Comparison of ENCODE assay signal across 9 cellular contexts in genomic region chr3:172106989-172107388, GRCh38.
A peak's percentile ranks its signal among the peaks of the same experiment; 100 is the strongest.
DNase-seq lines count a peak whose midpoint lies in the region; ATAC-seq lines count a peak whose summit lies in the region.
"Had no signal": no experiment of that assay in that cellular context is flagged by ENCODE, and none has a peak within 500 bp of the region (broad histone marks: within the 10 kb centered on the region; RNA-seq: fewer than 3 reads in every experiment).

No MANE protein-coding gene starts in this region.

- peak overlapping the region; percentile 82 for H3K4me3 Mint-ChIP-seq in activated T-helper 1 cell treated with anti-CD3 and anti-CD28 coated beads, Interleukin-12 subunit alpha, Interleukin-12 subunit beta, Interleukin-2, Interleukin-4 antibody, amounts not matched to agents 30 ng/mL and 10 ng/mL and 1 ng/mL, durations not matched to agents 14 hours and 24 hours and 36 hours
- peak overlapping the region; percentile 57 for H3K4me3 Mint-ChIP-seq in stimulated activated memory B cell treated with anti-CD40 and anti-IgM and Interleukin-4, amounts not matched to agents 10 μg/mL and 1 μg/mL and 100 μg/mL, for 72 hours

- H3K36me3 Mint-ChIP-seq in activated T-helper 1 cell treated with anti-CD3 and anti-CD28 coated beads, Interleukin-12 subunit alpha, Interleukin-12 subunit beta, Interleukin-2, Interleukin-4 antibody, amounts not matched to agents 30 ng/mL and 10 ng/mL and 1 ng/mL, durations not matched to agents 14 hours and 24 hours and 36 hours (ENCODE audit: low read depth), result peaks cover 14% of the 10 kb centered on the region
- H3K36me3 Mint-ChIP-seq in stimulated activated memory B cell treated with anti-CD40 and anti-IgM and Interleukin-4, amounts not matched to agents 10 μg/mL and 1 μg/mL and 100 μg/mL, for 72 hours, result no peaks in the 10 kb centered on the region

- peak overlapping the region; percentile 91 for H3K27ac Mint-ChIP-seq in activated T-helper 1 cell treated with anti-CD3 and anti-CD28 coated beads, Interleukin-12 subunit alpha, Interleukin-12 subunit beta, Interleukin-2, Interleukin-4 antibody, amounts not matched to agents 30 ng/mL and 10 ng/mL and 1 ng/mL, durations not matched to agents 14 hours and 24 hours and 36 hours
- peak overlapping the region; percentile 67 for H3K27ac Mint-ChIP-seq in stimulated activated memory B cell treated with anti-CD40 and anti-IgM and Interleukin-4, amounts not matched to agents 10 μg/mL and 1 μg/mL and 100 μg/mL, for 72 hours

- no peaks in the 10 kb centered on the region for H3K27me3 Mint-ChIP-seq in activated T-helper 1 cell treated with anti-CD3 and anti-CD28 coated beads, Interleukin-12 subunit alpha, Interleukin-12 subunit beta, Interleukin-2, Interleukin-4 antibody, amounts not matched to agents 30 ng/mL and 10 ng/mL and 1 ng/mL, durations not matched to agents 14 hours and 24 hours and 36 hours (ENCODE audit: insufficient read depth)
- peaks cover 45% of the 10 kb centered on the region for H3K27me3 Mint-ChIP-seq in stimulated activated memory B cell treated with anti-CD40 and anti-IgM and Interleukin-4, amounts not matched to agents 10 μg/mL and 1 μg/mL and 100 μg/mL, for 72 hours

- peaks cover 77% of the 10 kb centered on the region for H3K4me1 Mint-ChIP-seq in activated T-helper 1 cell treated with anti-CD3 and anti-CD28 coated beads, Interleukin-12 subunit alpha, Interleukin-12 subunit beta, Interleukin-2, Interleukin-4 antibody, amounts not matched to agents 30 ng/mL and 10 ng/mL and 1 ng/mL, durations not matched to agents 14 hours and 24 hours and 36 hours (ENCODE audit: low read depth)
- peaks cover 29% of the 10 kb centered on the region for H3K4me1 Mint-ChIP-seq in stimulated activated memory B cell treated with anti-CD40 and anti-IgM and Interleukin-4, amounts not matched to agents 10 μg/mL and 1 μg/mL and 100 μg/mL, for 72 hours

- DNase-seq in OCI-M1 (lab: John Stamatoyannopoulos, UW) (peak; percentile 92), midbrain (lab: John Stamatoyannopoulos, UW) (peak; percentile 25), EL (no peak), 8988T (no peak)
- peak; percentile 68 for DNase-seq in activated T-helper 1 cell treated with anti-CD3 and anti-CD28 coated beads, Interleukin-12 subunit alpha, Interleukin-12 subunit beta, Interleukin-2, Interleukin-4 antibody, amounts not matched to agents 30 ng/mL and 10 ng/mL and 1 ng/mL, durations not matched to agents 14 hours and 24 hours and 36 hours (ENCODE audit: low spot score)

- intact Hi-C loops in activated T-helper 1 cell treated with anti-CD3 and anti-CD28 coated beads, Interleukin-12 subunit alpha, Interleukin-12 subunit beta, Interleukin-2, Interleukin-4 antibody, amounts not matched to agents 30 ng/mL and 10 ng/mL and 1 ng/mL, durations not matched to agents 14 hours and 24 hours and 36 hours (cut with micrococcal nuclease), result loop anchor here (1.0 to 10.0 kb wide), 14 partner anchors 12 to 1850 kb away; partner anchors contain the start of genes FNDC3B, PLD1 and TMEM212

- H3K9me3 Mint-ChIP-seq in activated T-helper 1 cell treated with anti-CD3 and anti-CD28 coated beads, Interleukin-12 subunit alpha, Interleukin-12 subunit beta, Interleukin-2, Interleukin-4 antibody, amounts not matched to agents 30 ng/mL and 10 ng/mL and 1 ng/mL, durations not matched to agents 14 hours and 24 hours and 36 hours, result no peaks in the 10 kb centered on the region
- no peaks in the 10 kb centered on the region for H3K9me3 Mint-ChIP-seq in stimulated activated memory B cell treated with anti-CD40 and anti-IgM and Interleukin-4, amounts not matched to agents 10 μg/mL and 1 μg/mL and 100 μg/mL, for 72 hours

- ATAC-seq in GM18502 (IDR thresholded peaks at IDR 0.05; ENCODE audit: poor library complexity, unreplicated experiment) (peak; percentile 56), HG02870 (IDR thresholded peaks at IDR 0.05; ENCODE audit: unreplicated experiment) (peak; percentile 36)
- ATAC-seq in stimulated activated memory B cell treated with anti-CD40 and anti-IgM and Interleukin-4, amounts not matched to agents 10 μg/mL and 1 μg/mL and 100 μg/mL, for 72 hours, result peak; percentile 77
- ATAC-seq: HCT116 had no signal

Comparison
In these comparisons a context has a peak if more than half of its experiments do, and no peak if none do; other contexts are left out.
1. DNase-seq: peak in OCI-M1 (single experiment), activated T-helper 1 cell treated with anti-CD3 and anti-CD28 coated beads, Interleukin-12 subunit alpha, Interleukin-12 subunit beta, Interleukin-2, Interleukin-4 antibody, amounts not matched to agents 30 ng/mL and 10 ng/mL and 1 ng/mL, durations not matched to agents 14 hours and 24 hours and 36 hours (single experiment) and midbrain (single experiment); none in EL (single experiment) and 8988T (single experiment).
2. Peak in every context shown above with its lines, with median percentiles within 50 percentile points of each other: ATAC-seq.